In the genomic region with DNA sequence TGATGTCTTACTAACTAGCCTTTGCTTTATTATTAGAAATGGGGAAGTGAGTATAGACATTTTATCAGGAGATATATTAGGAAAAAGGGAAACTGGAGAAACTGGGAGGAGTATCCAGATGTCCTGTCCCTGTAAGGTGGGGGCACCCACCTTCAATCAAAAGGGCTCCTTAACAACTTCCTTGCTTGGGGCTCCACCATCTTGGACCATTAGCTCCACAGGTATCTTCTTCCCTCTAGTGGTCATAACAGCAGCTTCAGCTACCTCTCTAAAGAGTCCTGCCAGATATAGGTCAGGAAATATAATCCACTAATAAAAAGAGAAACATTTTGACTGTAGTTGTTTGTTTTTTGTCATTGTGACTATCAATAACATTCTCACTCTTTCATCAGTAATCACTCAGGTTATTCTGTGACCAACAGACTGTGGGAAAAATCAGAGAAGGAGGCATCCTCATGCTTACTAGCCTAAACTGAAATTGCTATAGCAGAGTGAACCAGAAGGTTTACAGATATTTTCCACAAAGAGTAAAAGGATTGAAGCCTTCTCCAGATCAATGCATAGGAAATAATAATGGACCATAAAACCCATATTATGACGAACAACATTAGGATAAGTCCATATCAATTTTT, we compare ENCODE assay signal across 7 cellular contexts. TPM values are rescaled to one million over a fixed set of nuclear protein-coding genes. Genes with fewer than 3 reads are reported as not detected.
DNase-seq lines count a peak whose midpoint lies in the region; ATAC-seq, FAIRE-seq and TF ChIP-seq lines count a peak whose summit lies in the region.

No MANE protein-coding gene starts in this region.

- in situ Hi-C loops in GM13977 (cut with MboI; ENCODE audit: low pct_unique_long_range_greater_than_20kb, low sequenced_read_pairs, unreplicated experiment): no loop called here
- in situ Hi-C loops in gastrocnemius medialis (cut with MboI; ENCODE audit: low sequenced_read_pairs in 4 of 4): no loop called here

- H3K4me3 ChIP-seq in adipocyte (ENCODE audit: low read length) (no peak overlapping the region), gastrocnemius medialis (no peak overlapping the region)

- DNase-seq in GM13977 (ENCODE audit: low spot score) (peak; percentile 59), HTR-8/SVneo (ENCODE audit: insufficient read length, low spot score) (peak; percentile 19), adipocyte (ENCODE audit: low read depth) (peak; percentile 57), osteocyte (ENCODE audit: extremely low spot score, unreplicated experiment) (no peak), occipital lobe (lab: John Stamatoyannopoulos, UW) (no peak), gastrocnemius medialis (no peak)

- H3K27me3 Mint-ChIP-seq in osteocyte (ENCODE audit: unreplicated experiment): peaks cover 6% of the 10 kb centered on the region

- no peaks in the 10 kb centered on the region for H3K27me3 ChIP-seq in adipocyte (replicated peaks; ENCODE audit: control insufficient read depth, insufficient read depth, low read length)
- no peaks in the 10 kb centered on the region for H3K27me3 ChIP-seq in gastrocnemius medialis

- FAIRE-seq in HTR-8/SVneo (lab: Jason Lieb, UNC): no peak

- H3K9ac ChIP-seq in adipocyte (ENCODE audit: low read length): no peak overlapping the region

- no peak overlapping the region for H3K4me3 Mint-ChIP-seq in osteocyte (ENCODE audit: unreplicated experiment)

- no peak overlapping the region for H3K27ac Mint-ChIP-seq in osteocyte (ENCODE audit: unreplicated experiment)

- no peak for TF ChIP-seq POLR2A in gastrocnemius medialis (IDR thresholded peaks at IDR 0.05)

- H3K36me3 Mint-ChIP-seq in osteocyte (ENCODE audit: unreplicated experiment): no peaks in the 10 kb centered on the region

- H3K9me3 ChIP-seq in adipocyte (ENCODE audit: control insufficient read depth, low read length) (no peaks in the 10 kb centered on the region), gastrocnemius medialis (no peaks in the 10 kb centered on the region)

- H3K4me1 Mint-ChIP-seq in osteocyte (ENCODE audit: unreplicated experiment): peaks cover 6% of the 10 kb centered on the region

- ATAC-seq in GM21619 (IDR thresholded peaks at IDR 0.05; ENCODE audit: unreplicated experiment) (peak; percentile 97), gastrocnemius medialis (no peak)

- H3K36me3 ChIP-seq in adipocyte (ENCODE audit: control insufficient read depth, insufficient read depth, low read length, severe bottlenecking) (no peaks in the 10 kb centered on the region), gastrocnemius medialis (no peaks in the 10 kb centered on the region)

- H3K27ac ChIP-seq in gastrocnemius medialis: no peak overlapping the region

- intact Hi-C loops in gastrocnemius medialis (cut with DNase I; ENCODE audit: low total_unique reads): no loop called here

- peak; percentile 67 for TF ChIP-seq CTCF in GM13977 (IDR thresholded peaks at IDR 0.05; ENCODE audit: extremely low read depth, insufficient read depth, missing control alignments)
- TF ChIP-seq CTCF in osteocyte (IDR thresholded peaks at IDR 0.05): peak; percentile 58
- TF ChIP-seq CTCF in gastrocnemius medialis (IDR thresholded peaks at IDR 0.05 in 4 of 5, conservative IDR thresholded peaks at IDR 0.05 in 1 of 5): no peak

- H3K4me1 ChIP-seq in adipocyte (ENCODE audit: control insufficient read depth, insufficient read depth, low read length) (peaks cover 3% of the 10 kb centered on the region), gastrocnemius medialis (no peaks in the 10 kb centered on the region)

- no peaks in the 10 kb centered on the region for H3K9me3 Mint-ChIP-seq in osteocyte (ENCODE audit: unreplicated experiment)

RNA-seq across cellular contexts. Expression of a gene that starts 10.4 kb away (rescaled TPM):
- total RNA-seq in osteocyte: not detected in 2 replicates
- 0.31 TPM for total RNA-seq in occipital lobe
- not detected for total RNA-seq in gastrocnemius medialis

RNA-seq across cellular contexts. Expression of a gene that starts 21.6 kb away (rescaled TPM):
- total RNA-seq in osteocyte (not detected in 2 replicates), occipital lobe (3.6 TPM), gastrocnemius medialis (not detected)

RNA-seq across cellular contexts. Expression of a gene that starts 32.8 kb away (rescaled TPM):
- total RNA-seq in osteocyte (not detected in 2 replicates), occipital lobe (0.78 TPM), gastrocnemius medialis (not detected)

RNA-seq across cellular contexts. Expression of a gene that starts 36.7 kb away (rescaled TPM):
- total RNA-seq in osteocyte: not detected in 2 replicates
- 1,921 TPM for total RNA-seq in occipital lobe
- total RNA-seq in gastrocnemius medialis: not detected

RNA-seq across cellular contexts. Expression of a gene that starts 41.7 kb away (rescaled TPM):
- total RNA-seq in osteocyte (not detected in 2 replicates), occipital lobe (28.5 TPM), gastrocnemius medialis (not detected)

Comparison
In these comparisons a context has a peak if more than half of its experiments do, and no peak if none do; other contexts are left out.
1. DNase-seq: peak in GM13977 (single experiment), HTR-8/SVneo (single experiment) and adipocyte (single experiment); none in osteocyte (single experiment), occipital lobe (single experiment) and gastrocnemius medialis (0 of 2).
2. CTCF ChIP-seq: peak in GM13977 (single experiment) and osteocyte (single experiment); none in gastrocnemius medialis (0 of 5).